Comparison of ENCODE assay signal across 11 cellular contexts in the genomic region with DNA sequence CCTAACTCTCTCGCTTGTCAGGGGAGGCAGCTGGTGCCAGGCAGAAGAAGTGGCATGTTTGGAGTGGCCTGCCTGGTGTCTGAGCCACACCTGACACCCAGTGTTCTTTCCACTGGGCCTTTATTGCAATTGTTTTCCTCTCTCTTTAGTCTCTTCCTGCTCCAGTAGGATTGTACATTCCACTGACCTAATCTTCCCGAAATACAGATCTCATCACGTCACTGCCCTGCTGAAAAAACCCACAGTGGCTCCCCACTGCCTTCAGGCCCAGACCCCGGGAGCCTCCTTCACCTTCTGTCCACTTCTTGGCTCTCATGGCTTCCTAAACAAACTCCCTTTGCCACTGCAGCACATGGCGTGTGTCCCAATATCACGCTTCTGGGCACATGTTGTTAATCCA. TPM values are rescaled to one million over a fixed set of nuclear protein-coding genes. Genes with fewer than 3 reads are reported as not detected.
DNase-seq lines count a peak whose midpoint lies in the region; ATAC-seq, FAIRE-seq and TF ChIP-seq lines count a peak whose summit lies in the region.
"Had no signal": no experiment of that assay in that cellular context is flagged by ENCODE, and none has a peak within 500 bp of the region (broad histone marks: within the 10 kb centered on the region; RNA-seq: fewer than 3 reads in every experiment).

No MANE protein-coding gene starts in this region.

- H3K56ac ChIP-seq in H1 (replicated peaks; ENCODE audit: insufficient read length, low read depth, low read length) = no peak overlapping the region

- CTCF ChIA-PET in Caco-2 (lab: Charles Lee) (no interaction called here), Panc1 (lab: Charles Lee) (no interaction called here), H1 (lab: Charles Lee; ENCODE audit: partially characterized antibody) (interaction anchor here (1.8 to 3.8 kb wide), 2 partner anchors 12 to 17 kb away, joined by 5 to 18 read pairs; no protein-coding TSS in a partner anchor)

- no peak for TF ChIP-seq POLR2A in H1 (IDR thresholded peaks at IDR 0.05; ENCODE audit: control extremely low read depth in 1 of 2, low read depth in 2 of 2, low read length in 2 of 2)

- no peak overlapping the region for H3K14ac ChIP-seq in H1 (ENCODE audit: insufficient read length)

- peak overlapping the region; percentile 60; the same call in 1 of the 2 replicates for H2BK12ac ChIP-seq in H1 (ENCODE audit: low read depth, low read length)

- no peaks in the 10 kb centered on the region for H3K27me3 Mint-ChIP-seq in Caco-2 (ENCODE audit: insufficient read depth, unreplicated experiment)
- H3K27me3 Mint-ChIP-seq in osteocyte (ENCODE audit: unreplicated experiment) = no peaks in the 10 kb centered on the region

- H3K36me3 Mint-ChIP-seq in Caco-2 (ENCODE audit: insufficient read depth, unreplicated experiment) (peaks cover 33% of the 10 kb centered on the region), osteocyte (ENCODE audit: unreplicated experiment) (peaks cover 8% of the 10 kb centered on the region)

- H3K36me3 ChIP-seq in Caco-2 (ENCODE audit: control insufficient read depth, insufficient read depth, low read length) (no peaks in the 10 kb centered on the region; the same call in none of the 2 replicates), Panc1 (ENCODE audit: control insufficient read depth, insufficient read depth, low read length) (no peaks in the 10 kb centered on the region), H1 (ENCODE audit: control insufficient read depth in 2 of 4, insufficient read depth in 4 of 4, low read length in 3 of 4) (peaks cover 0 to 10% (median 2%) of the 10 kb centered on the region in 4 experiments; a peak in 2 of 8 replicates), lower lobe of right lung (no peaks in the 10 kb centered on the region)

- H3K4me3 Mint-ChIP-seq in Caco-2 (ENCODE audit: unreplicated experiment) (no peak overlapping the region), osteocyte (ENCODE audit: unreplicated experiment) (no peak overlapping the region)

- H3K79me1 ChIP-seq in H1 (ENCODE audit: low read depth, low read length) = peaks cover 7% of the 10 kb centered on the region; the same call in 1 of the 2 replicates

- no peak overlapping the region for H4K91ac ChIP-seq in H1 (replicated peaks; ENCODE audit: insufficient read length, low read length)

- H3K4me1 Mint-ChIP-seq in Caco-2 (ENCODE audit: low read depth, unreplicated experiment) (peaks cover under 1% of the 10 kb centered on the region), osteocyte (ENCODE audit: unreplicated experiment) (peaks cover 26% of the 10 kb centered on the region)

- FAIRE-seq in H1 (lab: Jason Lieb, UNC) = no peak

- no peak for ATAC-seq in Panc1
- no peak for ATAC-seq in lower lobe of right lung
- no peak for ATAC-seq in HG02623 (IDR thresholded peaks at IDR 0.05; ENCODE audit: unreplicated experiment)

- DNase-seq in Caco-2 (no peak), Panc1 (ENCODE audit: low read depth, low spot score) (no peak), H1 (ENCODE audit: low read depth in 1 of 2, low spot score in 2 of 2) (peak in 1 of 2 experiments; percentile 29), osteocyte (ENCODE audit: extremely low spot score, unreplicated experiment) (no peak), lower lobe of right lung (no peak), GM20000 (ENCODE audit: low spot score) (no peak), pons (ENCODE audit: low spot score) (no peak)
- DNase-seq: effector CD8-positive, alpha-beta T cell; NCI-H1694; substantia nigra had no signal

- H3K4me3 ChIP-seq in Caco-2 (ENCODE audit: low read depth, low read length) = no peak overlapping the region
- no peak overlapping the region for H3K4me3 ChIP-seq in Panc1 (ENCODE audit: low read depth in 2 of 2, low read length in 2 of 2)
- no peak overlapping the region for H3K4me3 ChIP-seq in H1 (ENCODE audit: extremely low read depth in 1 of 4, insufficient read depth in 2 of 4, low read depth in 3 of 4, low read length in 4 of 4)
- no peak overlapping the region for H3K4me3 ChIP-seq in lower lobe of right lung

- H3K4ac ChIP-seq in H1 (replicated peaks; ENCODE audit: insufficient read length, low read depth, low read length) = peak overlapping the region; percentile 0

- H3K9me3 Mint-ChIP-seq in Caco-2 (ENCODE audit: unreplicated experiment) (peaks cover 9% of the 10 kb centered on the region), osteocyte (ENCODE audit: unreplicated experiment) (peaks cover 4% of the 10 kb centered on the region)

- intact Hi-C loops in Caco-2 (cut with micrococcal nuclease; ENCODE audit: unreplicated experiment) (no loop called here), Panc1 (cut with micrococcal nuclease; ENCODE audit: unreplicated experiment) (loop anchor here (10.0 kb wide), 1 partner anchor 134 kb away; a partner anchor contains a TSS), lower lobe of right lung (cut with DNase I) (no loop called here)

- H3K27me3 ChIP-seq in Caco-2 (replicated peaks; ENCODE audit: control insufficient read depth, insufficient read depth, low read length) (no peaks in the 10 kb centered on the region), Panc1 (ENCODE audit: control insufficient read depth, insufficient read depth, low read length) (no peaks in the 10 kb centered on the region), H1 (replicated peaks in 1 of 4; ENCODE audit: control insufficient read depth in 3 of 4, extremely low read depth in 1 of 4, insufficient read depth in 3 of 4, low read length in 3 of 4) (no peaks in the 10 kb centered on the region), lower lobe of right lung (ENCODE audit: low read depth) (no peaks in the 10 kb centered on the region)

- TF ChIP-seq CTCF in Caco-2 (IDR thresholded peaks at IDR 0.05; ENCODE audit: insufficient read depth in 1 of 2, low read depth in 1 of 2, low read length in 1 of 2, severe bottlenecking in 1 of 2, unreplicated experiment in 1 of 2) (no peak), Panc1 (IDR thresholded peaks at IDR 0.05) (no peak), H1 (IDR thresholded peaks at IDR 0.05; ENCODE audit: control extremely low read depth in 1 of 3, insufficient read depth in 1 of 3, low read depth in 1 of 3, low read length in 3 of 3) (no peak), osteocyte (IDR thresholded peaks at IDR 0.05) (no peak), lower lobe of right lung (IDR thresholded peaks at IDR 0.05) (no peak), GM20000 (IDR thresholded peaks at IDR 0.05; ENCODE audit: extremely low read depth, missing control alignments) (no peak)

- H3K23ac ChIP-seq in H1 (ENCODE audit: insufficient read length) = no peak overlapping the region

- WGBS in H1 (ENCODE audit: extremely low coverage in 1 of 2, insufficient coverage in 1 of 2, insufficient read length in 1 of 2, insufficient replicate concordance in 2 of 2, low coverage in 1 of 2, low lambda C conversion rate in 2 of 2, missing lambda C conversion rate in 1 of 2), 2 experiments = 92% methylated on average over 6 of the region's 6 CpGs; no CpG with 5 or more reads in 1 of the 2 experiments

- H4K8ac ChIP-seq in H1 (ENCODE audit: extremely low read depth, insufficient read depth, low read length) = no peak overlapping the region

- no peak for TF ChIP-seq RAD21 in H1 (IDR thresholded peaks at IDR 0.05 in 1 of 2, conservative IDR thresholded peaks at IDR 0.05 in 1 of 2; ENCODE audit: low read depth in 2 of 2, low read length in 2 of 2)

- no peak overlapping the region for H2AFZ ChIP-seq in H1 (ENCODE audit: low read length)

- peak overlapping the region; percentile 34 for H3K27ac Mint-ChIP-seq in Caco-2 (ENCODE audit: unreplicated experiment)
- peak overlapping the region; percentile 40 for H3K27ac Mint-ChIP-seq in osteocyte (ENCODE audit: unreplicated experiment)

- H4K5ac ChIP-seq in H1 (ENCODE audit: insufficient read length, low read depth, low read length) = no peak overlapping the region

- BruUV-seq in Caco-2 (replicated peaks; lab: Mats Ljungman, UMichigan) = no TSS peak
- no TSS peak for BruUV-seq in Panc1 (replicated peaks; lab: Mats Ljungman, UMichigan)

- no peak overlapping the region for H3K4me2 ChIP-seq in H1 (ENCODE audit: insufficient read depth in 1 of 2, low read depth in 2 of 2, low read length in 2 of 2)

- no peak overlapping the region for H3K18ac ChIP-seq in H1 (ENCODE audit: extremely low read depth, low read length)

- H2BK15ac ChIP-seq in H1 (ENCODE audit: low read length) = no peak overlapping the region

- H3K23me2 ChIP-seq in H1 (ENCODE audit: low read depth, low read length) = no peaks in the 10 kb centered on the region

- H2BK5ac ChIP-seq in H1 (ENCODE audit: low read depth, low read length) = peak overlapping the region; percentile 6; the same call in 1 of the 2 replicates

- no peaks in the 10 kb centered on the region for H4K20me1 ChIP-seq in H1 (replicated peaks in 1 of 2; ENCODE audit: control insufficient read depth in 1 of 2, insufficient read depth in 2 of 2, low read length in 2 of 2)

- no peak overlapping the region for H3K9ac ChIP-seq in H1 (replicated peaks in 1 of 4; ENCODE audit: extremely low read depth in 1 of 4, low read depth in 3 of 4, low read length in 3 of 4)

- H3K4me1 ChIP-seq in Caco-2 = peaks cover under 1% of the 10 kb centered on the region
- 0 out of 2 replicates have a peak, but pooled peaks cover 4% of the 10 kb centered on the region for H3K4me1 ChIP-seq in Panc1 (ENCODE audit: control insufficient read depth, insufficient read depth, low read length)
- peaks cover 1 to 7% (median 5%) of the 10 kb centered on the region in 4 experiments; a peak in 2 of 7 replicates for H3K4me1 ChIP-seq in H1 (replicated peaks in 1 of 4; ENCODE audit: control insufficient read depth in 3 of 4, insufficient read depth in 4 of 4, low read length in 3 of 4)
- peaks cover 13% of the 10 kb centered on the region for H3K4me1 ChIP-seq in lower lobe of right lung

- no peak for TF ChIP-seq EP300 in H1 (IDR thresholded peaks at IDR 0.05; ENCODE audit: borderline replicate concordance in 1 of 2, low read depth in 2 of 2, low read length in 2 of 2)

- in situ Hi-C loops in Panc1 (cut with HindIII; ENCODE audit: low pct_unique_long_range_greater_than_20kb, low sequenced_read_pairs) = no loop called here

- H2BK20ac ChIP-seq in H1 (ENCODE audit: low read length) = peak overlapping the region; percentile 50; the same call in 1 of the 2 replicates

- no peaks in the 10 kb centered on the region for H3K79me2 ChIP-seq in H1 (ENCODE audit: control insufficient read depth in 1 of 2, insufficient read depth in 2 of 2, low read length in 2 of 2)

- POLR2A ChIA-PET in Caco-2 (lab: Charles Lee) (interaction anchor here (0.6 kb wide), 1 partner anchor 9 kb away, joined by 4 read pairs; no protein-coding TSS in a partner anchor), Panc1 (lab: Charles Lee) (no interaction called here), H1 (lab: Charles Lee; ENCODE audit: partially characterized antibody) (interaction anchor here (0.8 kb wide), 1 partner anchor 378 kb away, joined by 4 read pairs; no protein-coding TSS in a partner anchor)

- H3K9me3 ChIP-seq in Caco-2 (no peaks in the 10 kb centered on the region), Panc1 (ENCODE audit: control insufficient read depth, insufficient read depth, low read depth, low read length) (peaks cover 3% of the 10 kb centered on the region; the same call in 1 of the 2 replicates), H1 (ENCODE audit: insufficient read depth in 2 of 2, low read depth in 1 of 2, low read length in 1 of 2) (peaks cover 0 to 7% of the 10 kb centered on the region in 2 experiments; a peak in 1 of 4 replicates), lower lobe of right lung (peaks cover 2% of the 10 kb centered on the region)

- H2BK120ac ChIP-seq in H1 (replicated peaks; ENCODE audit: low read depth, low read length) = no peak overlapping the region

- H3K27ac ChIP-seq in Panc1 (ENCODE audit: low read length) (peak overlapping the region; percentile 65; the same call in 1 of the 2 replicates), H1 (ENCODE audit: low read depth, low read length) (no peak overlapping the region), lower lobe of right lung (no peak overlapping the region)

- 0 out of 2 replicates have a peak overlapping the region, but pooled peaks have one; percentile 6 for H2AK5ac ChIP-seq in H1 (ENCODE audit: low read depth, low read length)

RNA-seq across cellular contexts. Expression of a gene that starts 25.2 kb away (rescaled TPM):
- total RNA-seq in Caco-2 (2022) (232 and 247 TPM in 2 replicates), Panc1 (2021; ENCODE audit: unreplicated experiment) (190 TPM), osteocyte (150 and 152 TPM in 2 replicates), lower lobe of right lung (100 TPM)
- 219 TPM for polyA plus RNA-seq in Panc1 (2012; ENCODE audit: insufficient read length)
- total RNA-seq in H1 (2021; fragmentation: NEBNext Ultra II Directional; extraction: Animal tissue kit (Norgen Biotek cat#: 25700)) = 267 and 271 TPM in 2 replicates
- polyA plus RNA-seq in H1 (2011; rRNA removed) = 152 and 251 TPM in 2 replicates
- 304 TPM for polyA plus RNA-seq in H1 (2011; cell fraction: cytosol; rRNA removed)
- polyA plus RNA-seq in H1 (2011; cell fraction: nucleus; rRNA removed) = 123 TPM
- polyA plus RNA-seq in H1 (2012, experiment 1 of 2) = 327 to 385 TPM (median 339 TPM) in 4 replicates
- 102 TPM for polyA plus RNA-seq in H1 (2012, experiment 2 of 2)
- polyA plus RNA-seq in H1 (2013, experiment 1 of 2) = 472 TPM
- polyA plus RNA-seq in H1 (2013, experiment 2 of 2) = 490 TPM
- polyA minus RNA-seq in H1 (2011; rRNA and poly(A)+ RNA removed) = 126 and 191 TPM in 2 replicates
- polyA minus RNA-seq in H1 (2011; cell fraction: cytosol; rRNA and poly(A)+ RNA removed) = 69.6 TPM
- polyA minus RNA-seq in H1 (2011; cell fraction: nucleus; rRNA and poly(A)+ RNA removed) = 53.1 TPM
